19 cellular contexts compared by ENCODE assay signal in genomic region chr19:28966737-28967401, GRCh38.
DNase-seq lines count a peak whose midpoint lies in the region; ATAC-seq, FAIRE-seq and TF ChIP-seq lines count a peak whose summit lies in the region.
"Had no signal": no experiment of that assay in that cellular context is flagged by ENCODE, and none has a peak within 500 bp of the region (broad histone marks: within the 10 kb centered on the region; RNA-seq: fewer than 3 reads in every experiment).

No MANE protein-coding gene starts in this region.

- peaks cover 4% of the 10 kb centered on the region for H3K4me1 ChIP-seq in endodermal cell (ENCODE audit: control insufficient read depth, insufficient read depth, low read length)

- no peak overlapping the region for H3K4me3 ChIP-seq in endodermal cell (ENCODE audit: low read length)
- H3K4me3 ChIP-seq: lung, spleen had no signal

- no peaks in the 10 kb centered on the region for H3K9me3 Mint-ChIP-seq in endodermal cell

- H3K27me3 ChIP-seq in endodermal cell (ENCODE audit: control insufficient read depth, insufficient read depth, low read length, poor library complexity, severe bottlenecking) = no peaks in the 10 kb centered on the region
- H3K27me3 ChIP-seq: spleen had no signal

- H3K4me1 Mint-ChIP-seq in endodermal cell = peaks cover 4% of the 10 kb centered on the region

- no peak overlapping the region for H3K9ac ChIP-seq in endodermal cell (ENCODE audit: extremely low read depth, low read length, poor library complexity, severe bottlenecking)

- TF ChIP-seq CTCF in endodermal cell (conservative IDR thresholded peaks at IDR 0.05) = no peak

- H3K36me3 ChIP-seq in endodermal cell (ENCODE audit: control insufficient read depth, insufficient read depth, low read length) = no peaks in the 10 kb centered on the region
- H3K36me3 ChIP-seq: spleen had no signal

- DNase-seq in Right ventricle myocardium inferior (ENCODE audit: missing footprints) = no peak
- DNase-seq in cardiac septum (ENCODE audit: low spot score) = no peak
- DNase-seq in endodermal cell = peak; percentile 22
- DNase-seq in left kidney (ENCODE audit: low read depth, low spot score) = peak; percentile 73
- no peak for DNase-seq in putamen (ENCODE audit: low spot score)
- no peak for DNase-seq in H54 (ENCODE audit: insufficient read length, low spot score)
- no peak for DNase-seq in left lobe of liver (ENCODE audit: low spot score)
- no peak for DNase-seq in activated CD4-positive, alpha-beta T cell treated with anti-CD3 and anti-CD28 coated beads for 4 hours
- DNase-seq: activated CD4-positive, alpha-beta T cell treated with anti-CD3 and anti-CD28 coated beads, Interleukin-2, amount 50 U/mL, for 4 hours; activated naive CD4-positive, alpha-beta T cell treated with Interleukin-2 at 50 U/mL for 16 hours; aorta; cortex of kidney; NCI-H1436 treated with DMSO at 0.1 percent for 48 hours; NK-92 treated with Interleukin-12 subunit alpha and Interleukin-12 subunit beta, amount 100 ng/mL, for 24 hours; posterior cingulate gyrus; spleen had no signal

- TF ChIP-seq POLR2A in H54 (IDR thresholded peaks at IDR 0.05; ENCODE audit: low read depth, low read length) = no peak

- H3K9me3 ChIP-seq in endodermal cell (ENCODE audit: control insufficient read depth, low read length) = no peaks in the 10 kb centered on the region
- H3K9me3 ChIP-seq: spleen had no signal

- 84 to 85% methylated on average over 6 to 8 of the region's 8 CpGs for WGBS in endodermal cell (ENCODE audit: insufficient coverage in 1 of 2, insufficient read length in 1 of 2), 2 experiments

- FAIRE-seq in H54 (lab: Jason Lieb, UNC) = no peak
- FAIRE-seq: frontal cortex had no signal

- peak overlapping the region; percentile 77 for H3K27ac ChIP-seq in endodermal cell (ENCODE audit: low read depth, low read length)
- H3K27ac ChIP-seq: 22Rv1, spleen had no signal

- H3K27ac Mint-ChIP-seq in endodermal cell = no peak overlapping the region

- no peak overlapping the region for H3K4me3 Mint-ChIP-seq in endodermal cell

- intact Hi-C loops in Right ventricle myocardium inferior (cut with DNase I) (no loop called here), cardiac septum (cut with DNase I) (loop anchor here (2.0 kb wide), 1 partner anchor 84 kb away; no protein-coding TSS in a partner anchor)

- peak; percentile 72 for ATAC-seq in Right ventricle myocardium inferior
- ATAC-seq in left lobe of liver = no peak

- peaks cover 2% of the 10 kb centered on the region for H3K27me3 Mint-ChIP-seq in endodermal cell (ENCODE audit: insufficient read depth)

- H3K36me3 Mint-ChIP-seq in endodermal cell (ENCODE audit: low read depth) = no peaks in the 10 kb centered on the region

Comparison
In these comparisons a context has a peak if more than half of its experiments do, and no peak if none do; other contexts are left out.
1. DNase-seq: peak in endodermal cell (single experiment) and left kidney (single experiment); none in Right ventricle myocardium inferior (single experiment), cardiac septum (single experiment), putamen (single experiment), H54 (single experiment), left lobe of liver (single experiment) and activated CD4-positive, alpha-beta T cell treated with anti-CD3 and anti-CD28 coated beads for 4 hours (0 of 2).